18 cellular contexts compared by ENCODE assay signal in genomic region chr9:36849943-36850342, GRCh38.
"Had no signal": no experiment of that assay in that cellular context is flagged by ENCODE, and none has a peak within 500 bp of the region (broad histone marks: within the 10 kb centered on the region; RNA-seq: fewer than 3 reads in every experiment).

No MANE protein-coding gene starts in this region.

- H3K36me3 Mint-ChIP-seq: natural killer cell, type B pancreatic cell had no signal

- H3K27ac Mint-ChIP-seq: natural killer cell, progenitor cell of endocrine pancreas had no signal

- ATAC-seq: effector memory CD8-positive, alpha-beta T cell; left lung; natural killer cell; right lobe of liver had no signal

- H3K27ac ChIP-seq: left lung, parathyroid adenoma, right lobe of liver, stomach, thyroid gland had no signal

- DNase-seq: cerebellar nuclear complex; cortex of kidney; effector memory CD8-positive, alpha-beta T cell; left cardiac atrium; mesendoderm; midbrain; natural killer cell; right lobe of liver; small intestine; stimulated activated CD4-positive, alpha-beta T cell treated with anti-CD3 and anti-CD28 coated beads, Interleukin-15, amount 100 ng/mL, for 24 hours; stimulated activated CD4-positive, alpha-beta T cell treated with anti-CD3 and anti-CD28 coated beads, Interleukin-2, amount 100 ng/mL, for 48 hours; stimulated activated naive CD4-positive, alpha-beta T cell treated with Interleukin-2 at 50 U/mL for 16 hours; stomach; thyroid gland had no signal

- H3K4me3 Mint-ChIP-seq: effector memory CD8-positive, alpha-beta T cell; natural killer cell; type B pancreatic cell had no signal

- H3K9me3 Mint-ChIP-seq: effector memory CD8-positive, alpha-beta T cell; natural killer cell; type B pancreatic cell had no signal
